ENCODE assay signal across 19 cellular contexts in genomic region chr7:149245744-149246143, GRCh38. TPM values are rescaled to one million over a fixed set of nuclear protein-coding genes. Genes with fewer than 3 reads are reported as not detected.
A peak's percentile ranks its signal among the peaks of the same experiment; 100 is the strongest.
DNase-seq lines count a peak whose midpoint lies in the region; ATAC-seq lines count a peak whose summit lies in the region.
"Had no signal": no experiment of that assay in that cellular context is flagged by ENCODE, and none has a peak within 500 bp of the region (broad histone marks: within the 10 kb centered on the region; RNA-seq: fewer than 3 reads in every experiment).

No MANE protein-coding gene starts in this region.

- no peak for DNase-seq in activated T-cell treated with anti-CD3 and anti-CD28 coated beads, Interleukin-2, amount 50 U/mL, for 24 hours
- DNase-seq in activated T-cell treated with anti-CD3 and anti-CD28 coated beads, Interleukin-2, amount 50 U/mL, for 1 hour: no peak
- DNase-seq in T-helper 17 cell (no peak), sciatic nerve (ENCODE audit: low spot score) (peak; percentile 9), substantia nigra (lab: John Stamatoyannopoulos, UW) (no peak)
- DNase-seq: activated CD4-positive, CD25-positive, alpha-beta regulatory T cell treated with anti-CD3 and anti-CD28 coated beads, Interleukin-2, amount 50 U/mL, for 72 hours; activated naive CD4-positive, alpha-beta T cell; endodermal cell; GF-D8; Kasumi-1; mucosa of descending colon; NCI-H146; NCI-H510A treated with DMSO at 0.1 percent for 48 hours had no signal

- H3K4me1 Mint-ChIP-seq in activated T-cell treated with anti-CD3 and anti-CD28 coated beads, Interleukin-2, amount 50 U/mL, for 24 hours (ENCODE audit: low read depth): peaks cover 80% of the 10 kb centered on the region
- peaks cover 24% of the 10 kb centered on the region for H3K4me1 Mint-ChIP-seq in T-helper 17 cell
- H3K4me1 Mint-ChIP-seq: endodermal cell had no signal

- H3K4me3 Mint-ChIP-seq in activated T-cell treated with anti-CD3 and anti-CD28 coated beads, Interleukin-2, amount 50 U/mL, for 24 hours: peak overlapping the region; percentile 50
- no peak overlapping the region for H3K4me3 Mint-ChIP-seq in T-helper 17 cell
- H3K4me3 Mint-ChIP-seq: endodermal cell had no signal

- no peaks in the 10 kb centered on the region for H3K9me3 Mint-ChIP-seq in activated T-cell treated with anti-CD3 and anti-CD28 coated beads, Interleukin-2, amount 50 U/mL, for 24 hours

- no peaks in the 10 kb centered on the region for H3K27me3 Mint-ChIP-seq in activated T-cell treated with anti-CD3 and anti-CD28 coated beads, Interleukin-2, amount 50 U/mL, for 24 hours
- no peaks in the 10 kb centered on the region for H3K27me3 Mint-ChIP-seq in T-helper 17 cell

- ATAC-seq in GM21825 (IDR thresholded peaks at IDR 0.05; ENCODE audit: unreplicated experiment) (peak; percentile 9), T-helper 17 cell (no peak), sciatic nerve (no peak), HG03378 (IDR thresholded peaks at IDR 0.05; ENCODE audit: unreplicated experiment) (no peak), GM18517 (IDR thresholded peaks at IDR 0.05; ENCODE audit: unreplicated experiment) (no peak)
- ATAC-seq: A549, mucosa of descending colon had no signal

- H3K36me3 Mint-ChIP-seq in activated T-cell treated with anti-CD3 and anti-CD28 coated beads, Interleukin-2, amount 50 U/mL, for 24 hours (ENCODE audit: low read depth): peaks cover 68% of the 10 kb centered on the region
- H3K36me3 Mint-ChIP-seq in T-helper 17 cell (ENCODE audit: low read depth): no peaks in the 10 kb centered on the region

- no peak overlapping the region for H3K27ac ChIP-seq in substantia nigra (ENCODE audit: low read depth, low read length, poor library complexity, severe bottlenecking)
- H3K27ac ChIP-seq: A549, parathyroid adenoma, thoracic aorta had no signal

- no peaks in the 10 kb centered on the region for H3K9me3 ChIP-seq in T-helper 17 cell (ENCODE audit: control insufficient read depth, low read length, poor library complexity, severe bottlenecking)
- H3K9me3 ChIP-seq: mucosa of descending colon, thoracic aorta had no signal

- peak overlapping the region; percentile 99 for H3K27ac Mint-ChIP-seq in activated T-cell treated with anti-CD3 and anti-CD28 coated beads, Interleukin-2, amount 50 U/mL, for 24 hours
- peak overlapping the region; percentile 8 for H3K27ac Mint-ChIP-seq in T-helper 17 cell
- H3K27ac Mint-ChIP-seq: endodermal cell had no signal

- intact Hi-C loops in sciatic nerve (cut with DNase I): no loop called here

RNA-seq across cellular contexts. Expression of gene ZNF212, which starts 6.3 kb away (rescaled TPM):
- total RNA-seq in T-helper 17 cell (10 to 100 TPM; 12.1 to 15.3 TPM), sciatic nerve (13.2 TPM)

RNA-seq across cellular contexts. Expression of gene ZNF783, which starts 16.3 kb away (rescaled TPM):
- total RNA-seq in T-helper 17 cell: 10 to 100 TPM; 29.0 to 31.4 TPM
- 32.1 TPM for total RNA-seq in sciatic nerve

RNA-seq across cellular contexts. Expression of gene ZNF282, which starts 50.4 kb away (rescaled TPM):
- total RNA-seq in T-helper 17 cell (10 to 100 TPM; 14.6 to 24.4 TPM), sciatic nerve (27.2 TPM)
